ENCODE assay signal across 25 cellular contexts in genomic region chr3:839981-840380, GRCh38.
"Had no signal": no experiment of that assay in that cellular context is flagged by ENCODE, and none has a peak within 500 bp of the region (broad histone marks: within the 10 kb centered on the region; RNA-seq: fewer than 3 reads in every experiment).

No MANE protein-coding gene starts in this region.

- H3K4me3 ChIP-seq: left lung, lower lobe of right lung, pancreas, prostate gland, skin epidermis, spleen, tibial nerve, uterus had no signal

- H3K27ac ChIP-seq: left lung, lower lobe of right lung, pancreas, prostate gland, skin epidermis, spleen, tibial nerve, uterus had no signal

- H3K4me1 ChIP-seq: left lung, lower lobe of right lung, pancreas, prostate gland, spleen, tibial nerve, uterus had no signal

- H3K36me3 ChIP-seq: left lung, lower lobe of right lung, pancreas, prostate gland, spleen, tibial nerve, uterus had no signal

- FAIRE-seq: keratinocyte, pancreas had no signal

- H3K9me3 ChIP-seq: left lung, lower lobe of right lung, pancreas, prostate gland, spleen, tibial nerve, uterus had no signal

- DNase-seq: hippocampal formation; kidney glomerular epithelial cell; left cardiac atrium; left lung; lower lobe of right lung; mammary epithelial cell; mesenchymal stem cell; naive thymus-derived CD8-positive, alpha-beta T cell; nucleus accumbens; pancreas; posterior cingulate gyrus; retina; right cardiac atrium; spleen; stimulated activated CD4-positive, alpha-beta T cell treated with anti-CD3 and anti-CD28 coated beads, Interleukin-2, amount 100 ng/mL, for 48 hours; stimulated activated CD4-positive, alpha-beta T cell treated with anti-CD3 and anti-CD28 coated beads, Interleukin-4, amount 100 ng/mL, for 4 hours; stimulated activated CD8-positive, alpha-beta memory T cell treated with anti-CD3 and anti-CD28 coated beads, Interleukin-4, amount 100 ng/mL, for 48 hours; stimulated activated naive CD4-positive, alpha-beta T cell treated with Interleukin-2 at 50 U/mL for 16 hours; stimulated activated naive CD8-positive, alpha-beta T cell treated with anti-CD3 and anti-CD28 coated beads, Interleukin-15, amount 100 ng/mL, for 72 hours; substantia nigra; uterus had no signal

- H3K27me3 ChIP-seq: left lung, pancreas, spleen, tibial nerve, uterus had no signal
